8 cellular contexts compared by ENCODE assay signal in genomic region chr6:137870286-137870685, GRCh38. TPM values are rescaled to one million over a fixed set of nuclear protein-coding genes. Genes with fewer than 3 reads are reported as not detected.
DNase-seq lines count a peak whose midpoint lies in the region; ATAC-seq and TF ChIP-seq lines count a peak whose summit lies in the region.

No MANE protein-coding gene starts in this region.

- TF ChIP-seq CTCF in left ventricle myocardium inferior (IDR thresholded peaks at IDR 0.05; ENCODE audit: borderline replicate concordance): no peak
- no peak for TF ChIP-seq CTCF in breast epithelium (IDR thresholded peaks at IDR 0.05)
- no peak for TF ChIP-seq CTCF in uterus (IDR thresholded peaks at IDR 0.05)

- H3K27me3 ChIP-seq in left ventricle myocardium inferior (ENCODE audit: low read depth) (no peaks in the 10 kb centered on the region), breast epithelium (no peaks in the 10 kb centered on the region), muscle layer of colon (ENCODE audit: control insufficient read depth in 1 of 2, insufficient read depth in 2 of 2, low read length in 2 of 2) (no peaks in the 10 kb centered on the region), uterus (no peaks in the 10 kb centered on the region)

- H3K4me3 ChIP-seq in left ventricle myocardium inferior: peak overlapping the region; percentile 100
- H3K4me3 ChIP-seq in breast epithelium: peak overlapping the region; percentile 23 to 85 (median 32)
- H3K4me3 ChIP-seq in muscle layer of colon (ENCODE audit: low read depth in 1 of 2, low read length in 2 of 2): peak overlapping the region in 1 of 2 donors; percentile 42
- peak overlapping the region in 1 of 2 donors; percentile 84 for H3K4me3 ChIP-seq in uterus

- peaks cover 17% of the 10 kb centered on the region for H3K36me3 ChIP-seq in left ventricle myocardium inferior
- no peaks in the 10 kb centered on the region for H3K36me3 ChIP-seq in breast epithelium
- peaks cover 23% of the 10 kb centered on the region for H3K36me3 ChIP-seq in muscle layer of colon (ENCODE audit: insufficient read depth, low read length)
- H3K36me3 ChIP-seq in uterus: no peaks in the 10 kb centered on the region

- H3K4me1 ChIP-seq in left ventricle myocardium inferior: peaks cover 84% of the 10 kb centered on the region
- no peaks in the 10 kb centered on the region for H3K4me1 ChIP-seq in breast epithelium
- peaks cover 67% of the 10 kb centered on the region for H3K4me1 ChIP-seq in muscle layer of colon (ENCODE audit: insufficient read depth, low read length)
- peaks cover 7 to 8% of the 10 kb centered on the region in 2 donors for H3K4me1 ChIP-seq in uterus

- intact Hi-C loops in left ventricle myocardium inferior (cut with micrococcal nuclease) (no loop called here), left ventricle myocardium superior (cut with micrococcal nuclease) (loop anchor here (2.0 kb wide), 1 partner anchor 161 kb away; no protein-coding TSS in a partner anchor), breast epithelium (cut with DNase I; ENCODE audit: low total_unique reads) (no loop called here), uterus (cut with DNase I; ENCODE audit: low total_unique reads) (loop anchor here (10.0 kb wide), 1 partner anchor 165 kb away; no protein-coding TSS in a partner anchor)

- no peaks in the 10 kb centered on the region for H3K9me3 ChIP-seq in left ventricle myocardium inferior (replicated peaks)
- H3K9me3 ChIP-seq in breast epithelium: no peaks in the 10 kb centered on the region
- H3K9me3 ChIP-seq in muscle layer of colon (ENCODE audit: low read length): no peaks in the 10 kb centered on the region
- H3K9me3 ChIP-seq in uterus: no peaks in the 10 kb centered on the region

- H3K27ac ChIP-seq in left ventricle myocardium inferior (replicated peaks) (peak overlapping the region; percentile 73), breast epithelium (peak overlapping the region in 1 of 2 donors; percentile 66), muscle layer of colon (ENCODE audit: low read depth, low read length) (peak overlapping the region; percentile 53), uterus (peak overlapping the region; percentile 51 to 52)

- peak overlapping the region; percentile 15 for H3K9ac ChIP-seq in muscle layer of colon (ENCODE audit: low read length)

- no peak for ATAC-seq in left ventricle myocardium superior

- DNase-seq in left ventricle myocardium inferior (no peak), left ventricle myocardium superior (no peak), breast epithelium (ENCODE audit: low spot score in 2 of 2) (no peak), uterus (no peak), cortex of kidney (lab: John Stamatoyannopoulos, UW) (no peak), dedifferentiated amniotic fluid mesenchymal stem cell (ENCODE audit: extremely low spot score) (no peak), NCI-H2107 (lab: John Stamatoyannopoulos, UW) (no peak)

- no peak for TF ChIP-seq POLR2A in breast epithelium (IDR thresholded peaks at IDR 0.05)
- TF ChIP-seq POLR2A in uterus (IDR thresholded peaks at IDR 0.05): no peak

RNA-seq across cellular contexts. Expression of gene TNFAIP3, which starts 3.2 kb away (rescaled TPM):
- 7.0 TPM for total RNA-seq in left ventricle myocardium inferior
- total RNA-seq in left ventricle myocardium superior: 9.9 TPM
- total RNA-seq in breast epithelium: 10 to 100 TPM; 21.3 to 50.5 (median 25.9) TPM
- total RNA-seq in uterus: 10 to 100 TPM; 14.4 to 36.2 (median 19.6) TPM

Comparison
In these comparisons a context has a peak if more than half of its experiments do, and no peak if none do; other contexts are left out.
1. intact Hi-C loops: an anchor here in left ventricle myocardium superior (2.0 kb wide) and uterus (10.0 kb wide); none called in left ventricle myocardium inferior and breast epithelium.